ENCODE assay signal across 25 cellular contexts in genomic region chr14:75851574-75851866, GRCh38.
"Had no signal": no experiment of that assay in that cellular context is flagged by ENCODE, and none has a peak within 500 bp of the region (broad histone marks: within the 10 kb centered on the region; RNA-seq: fewer than 3 reads in every experiment).

No MANE protein-coding gene starts in this region.

- H3K36me3 Mint-ChIP-seq: natural killer cell treated with Interleukin-12 subunit alpha and Interleukin-12 subunit beta and Interleukin-15 and Interleukin-18, amount 100 ng/mL, for 72 hours had no signal

- H3K27ac Mint-ChIP-seq: memory B cell; naive thymus-derived CD4-positive, alpha-beta T cell; natural killer cell treated with Interleukin-12 subunit alpha and Interleukin-12 subunit beta and Interleukin-15 and Interleukin-18, amount 100 ng/mL, for 72 hours; progenitor cell of endocrine pancreas; stimulated activated effector memory CD8-positive, alpha-beta T cell treated with anti-CD3 and anti-CD28 coated beads, Interleukin-12 subunit alpha, Interleukin-12 subunit beta, amount 100 ng/mL, for 72 hours; stimulated activated naive CD8-positive, alpha-beta T cell treated with anti-CD3 and anti-CD28 coated beads, Interleukin-15, Interleukin-2, amounts not matched to agents 100 ng/mL and 50 ng/mL, for 24 hours had no signal

- H3K36me3 ChIP-seq: lower lobe of right lung, suprapubic skin, thoracic aorta, upper lobe of right lung had no signal

- H3K4me3 Mint-ChIP-seq: memory B cell; naive thymus-derived CD4-positive, alpha-beta T cell; natural killer cell treated with Interleukin-12 subunit alpha and Interleukin-12 subunit beta and Interleukin-15 and Interleukin-18, amount 100 ng/mL, for 72 hours; neural crest cell; stimulated activated effector memory CD8-positive, alpha-beta T cell treated with anti-CD3 and anti-CD28 coated beads, Interleukin-12 subunit alpha, Interleukin-12 subunit beta, amount 100 ng/mL, for 72 hours; stimulated activated naive CD8-positive, alpha-beta T cell treated with anti-CD3 and anti-CD28 coated beads, Interleukin-15, Interleukin-2, amounts not matched to agents 100 ng/mL and 50 ng/mL, for 24 hours had no signal

- H3K4me1 Mint-ChIP-seq: memory B cell; naive thymus-derived CD4-positive, alpha-beta T cell; stimulated activated effector memory CD8-positive, alpha-beta T cell treated with anti-CD3 and anti-CD28 coated beads, Interleukin-12 subunit alpha, Interleukin-12 subunit beta, amount 100 ng/mL, for 72 hours had no signal

- H3K27me3 Mint-ChIP-seq: memory B cell; naive thymus-derived CD4-positive, alpha-beta T cell; natural killer cell treated with Interleukin-12 subunit alpha and Interleukin-12 subunit beta and Interleukin-15 and Interleukin-18, amount 100 ng/mL, for 72 hours; progenitor cell of endocrine pancreas; stimulated activated naive CD8-positive, alpha-beta T cell treated with anti-CD3 and anti-CD28 coated beads, Interleukin-15, Interleukin-2, amounts not matched to agents 100 ng/mL and 50 ng/mL, for 24 hours had no signal

- H3K27me3 ChIP-seq: heart left ventricle, right atrium auricular region, spleen, suprapubic skin, tibial artery, upper lobe of right lung had no signal

- H3K9me3 ChIP-seq: heart left ventricle, lower lobe of right lung, mucosa of descending colon, right atrium auricular region, spleen, suprapubic skin, thoracic aorta, tibial artery, upper lobe of right lung had no signal

- H3K4me1 ChIP-seq: lower lobe of right lung, spleen, suprapubic skin, upper lobe of right lung had no signal

- FAIRE-seq: urothelium cell line had no signal

- DNase-seq: heart left ventricle; islet precursor cell; left ventricle myocardium superior; lower lobe of right lung; midbrain; mucosa of descending colon; naive thymus-derived CD4-positive, alpha-beta T cell; spleen; stimulated activated CD4-positive, alpha-beta T cell treated with anti-CD3 and anti-CD28 coated beads, Interleukin-4, amount 100 ng/mL, for 24 hours; stimulated activated naive CD4-positive, alpha-beta T cell; tibial artery; trophoblast cell; upper lobe of right lung had no signal

- H3K4me3 ChIP-seq: heart left ventricle, lower lobe of right lung, mucosa of descending colon, right atrium auricular region, skin epidermis, spleen, suprapubic skin, thoracic aorta, tibial artery, upper lobe of right lung had no signal

- H3K9me3 Mint-ChIP-seq: memory B cell; naive thymus-derived CD4-positive, alpha-beta T cell; natural killer cell treated with Interleukin-12 subunit alpha and Interleukin-12 subunit beta and Interleukin-15 and Interleukin-18, amount 100 ng/mL, for 72 hours; neural crest cell; stimulated activated effector memory CD8-positive, alpha-beta T cell treated with anti-CD3 and anti-CD28 coated beads, Interleukin-12 subunit alpha, Interleukin-12 subunit beta, amount 100 ng/mL, for 72 hours; stimulated activated naive CD8-positive, alpha-beta T cell treated with anti-CD3 and anti-CD28 coated beads, Interleukin-15, Interleukin-2, amounts not matched to agents 100 ng/mL and 50 ng/mL, for 24 hours had no signal

- H3K27ac ChIP-seq: heart left ventricle, lower lobe of right lung, right atrium auricular region, skin epidermis, spleen, suprapubic skin, thoracic aorta, tibial artery, upper lobe of right lung had no signal

- ATAC-seq: heart left ventricle; left ventricle myocardium superior; lower lobe of right lung; mucosa of descending colon; naive thymus-derived CD4-positive, alpha-beta T cell; natural killer cell treated with Interleukin-12 subunit alpha and Interleukin-12 subunit beta and Interleukin-15 and Interleukin-18, amount 100 ng/mL, for 72 hours; sciatic nerve; stimulated activated effector memory CD8-positive, alpha-beta T cell treated with anti-CD3 and anti-CD28 coated beads, Interleukin-12 subunit alpha, Interleukin-12 subunit beta, amount 100 ng/mL, for 72 hours; upper lobe of right lung had no signal
